ENCODE assay signal across 2 cellular contexts in the genomic region with DNA sequence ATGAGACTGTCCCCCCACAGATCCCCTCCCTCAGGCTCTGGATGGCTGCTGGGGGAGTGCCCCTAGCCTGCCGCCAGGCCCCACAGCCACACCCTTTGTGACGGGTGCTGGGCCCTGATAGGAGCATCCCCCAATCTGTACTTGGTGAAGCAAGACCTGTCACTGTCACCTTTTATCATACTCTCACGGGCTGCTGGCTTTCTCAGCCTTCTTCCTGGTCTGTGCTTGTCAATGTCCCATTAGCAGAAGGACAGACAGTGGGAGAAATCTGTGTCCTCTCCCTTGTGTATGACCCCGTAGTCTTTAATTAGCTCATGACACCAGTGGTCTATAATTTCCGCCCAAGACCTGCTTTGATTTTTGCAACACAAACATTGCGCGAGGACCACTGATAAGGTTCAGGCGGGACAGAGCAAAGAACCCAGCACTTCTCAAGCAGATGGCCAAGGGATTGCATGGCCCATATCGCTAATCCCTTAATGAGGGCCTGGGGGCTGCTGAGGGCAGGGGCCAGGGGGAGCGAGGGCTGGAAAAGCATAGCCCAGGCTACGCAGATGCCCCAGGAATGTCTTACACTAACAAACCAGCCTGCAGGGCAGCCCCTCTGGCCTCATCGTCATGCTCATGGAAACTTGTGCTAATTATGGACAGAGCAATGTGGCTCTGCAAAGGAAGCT.
TF ChIP-seq lines count a peak whose summit lies in the region.

No MANE protein-coding gene starts in this region.

TF ChIP-seq in liver, 16 proteins besides CTCF, POLR2A, EP300 and RAD21 (continued from another document):
- TF ChIP-seq, protein P1, sequence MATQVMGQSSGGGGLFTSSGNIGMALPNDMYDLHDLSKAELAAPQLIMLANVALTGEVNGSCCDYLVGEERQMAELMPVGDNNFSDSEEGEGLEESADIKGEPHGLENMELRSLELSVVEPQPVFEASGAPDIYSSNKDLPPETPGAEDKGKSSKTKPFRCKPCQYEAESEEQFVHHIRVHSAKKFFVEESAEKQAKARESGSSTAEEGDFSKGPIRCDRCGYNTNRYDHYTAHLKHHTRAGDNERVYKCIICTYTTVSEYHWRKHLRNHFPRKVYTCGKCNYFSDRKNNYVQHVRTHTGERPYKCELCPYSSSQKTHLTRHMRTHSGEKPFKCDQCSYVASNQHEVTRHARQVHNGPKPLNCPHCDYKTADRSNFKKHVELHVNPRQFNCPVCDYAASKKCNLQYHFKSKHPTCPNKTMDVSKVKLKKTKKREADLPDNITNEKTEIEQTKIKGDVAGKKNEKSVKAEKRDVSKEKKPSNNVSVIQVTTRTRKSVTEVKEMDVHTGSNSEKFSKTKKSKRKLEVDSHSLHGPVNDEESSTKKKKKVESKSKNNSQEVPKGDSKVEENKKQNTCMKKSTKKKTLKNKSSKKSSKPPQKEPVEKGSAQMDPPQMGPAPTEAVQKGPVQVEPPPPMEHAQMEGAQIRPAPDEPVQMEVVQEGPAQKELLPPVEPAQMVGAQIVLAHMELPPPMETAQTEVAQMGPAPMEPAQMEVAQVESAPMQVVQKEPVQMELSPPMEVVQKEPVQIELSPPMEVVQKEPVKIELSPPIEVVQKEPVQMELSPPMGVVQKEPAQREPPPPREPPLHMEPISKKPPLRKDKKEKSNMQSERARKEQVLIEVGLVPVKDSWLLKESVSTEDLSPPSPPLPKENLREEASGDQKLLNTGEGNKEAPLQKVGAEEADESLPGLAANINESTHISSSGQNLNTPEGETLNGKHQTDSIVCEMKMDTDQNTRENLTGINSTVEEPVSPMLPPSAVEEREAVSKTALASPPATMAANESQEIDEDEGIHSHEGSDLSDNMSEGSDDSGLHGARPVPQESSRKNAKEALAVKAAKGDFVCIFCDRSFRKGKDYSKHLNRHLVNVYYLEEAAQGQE (IDR thresholded peaks at IDR 0.05), result no peak
- TF ChIP-seq RXRA (IDR thresholded peaks at IDR 0.05), result peak; percentile 69 to 71
- TF ChIP-seq, protein P2, sequence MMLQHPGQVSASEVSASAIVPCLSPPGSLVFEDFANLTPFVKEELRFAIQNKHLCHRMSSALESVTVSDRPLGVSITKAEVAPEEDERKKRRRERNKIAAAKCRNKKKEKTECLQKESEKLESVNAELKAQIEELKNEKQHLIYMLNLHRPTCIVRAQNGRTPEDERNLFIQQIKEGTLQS (IDR thresholded peaks at IDR 0.05), result no peak

TF ChIP-seq in HepG2, 621 proteins besides CTCF, POLR2A, EP300 and RAD21 (continued from another document):
- TF ChIP-seq, protein P3, sequence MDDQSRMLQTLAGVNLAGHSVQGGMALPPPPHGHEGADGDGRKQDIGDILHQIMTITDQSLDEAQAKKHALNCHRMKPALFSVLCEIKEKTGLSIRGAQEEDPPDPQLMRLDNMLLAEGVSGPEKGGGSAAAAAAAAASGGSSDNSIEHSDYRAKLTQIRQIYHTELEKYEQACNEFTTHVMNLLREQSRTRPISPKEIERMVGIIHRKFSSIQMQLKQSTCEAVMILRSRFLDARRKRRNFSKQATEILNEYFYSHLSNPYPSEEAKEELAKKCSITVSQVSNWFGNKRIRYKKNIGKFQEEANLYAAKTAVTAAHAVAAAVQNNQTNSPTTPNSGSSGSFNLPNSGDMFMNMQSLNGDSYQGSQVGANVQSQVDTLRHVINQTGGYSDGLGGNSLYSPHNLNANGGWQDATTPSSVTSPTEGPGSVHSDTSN (CRISPR knock-in tag; IDR thresholded peaks at IDR 0.05; ENCODE audit: borderline replicate concordance), result no peak
- TF ChIP-seq IKZF4 (CRISPR knock-in tag; IDR thresholded peaks at IDR 0.05; ENCODE audit: borderline replicate concordance, low read depth, not compliant biosample characterization) (no peak), EZH2 (conservative IDR thresholded peaks at IDR 0.05; ENCODE audit: low read depth, low read length) (no peak)
